In genomic region chr2:127624321-127625145, GRCh38 we compare ENCODE assay signal across 1 cellular context.
TF ChIP-seq lines count a peak whose summit lies in the region.

No MANE protein-coding gene starts in this region.

TF ChIP-seq in WTC11, 78 proteins besides CTCF, POLR2A, EP300 and RAD21 (continued from another document):
- TF ChIP-seq ELF4 (CRISPR knock-in tag; IDR thresholded peaks at IDR 0.05; ENCODE audit: low read depth) (no peak), CDX4 (CRISPR knock-in tag; IDR thresholded peaks at IDR 0.05; ENCODE audit: borderline replicate concordance) (no peak), ZNF263 (CRISPR knock-in tag; IDR thresholded peaks at IDR 0.05; ENCODE audit: low read depth) (no peak), ATF1 (CRISPR knock-in tag; IDR thresholded peaks at IDR 0.05) (no peak), NFATC4 (CRISPR knock-in tag; IDR thresholded peaks at IDR 0.05) (no peak), NR2C2 (CRISPR knock-in tag; IDR thresholded peaks at IDR 0.05) (no peak), ZNF396 (CRISPR knock-in tag; IDR thresholded peaks at IDR 0.05; ENCODE audit: borderline replicate concordance) (no peak), SP1 (CRISPR knock-in tag; conservative IDR thresholded peaks at IDR 0.05) (no peak), IRF1 (CRISPR knock-in tag; IDR thresholded peaks at IDR 0.05) (no peak), E2F1 (CRISPR knock-in tag; IDR thresholded peaks at IDR 0.05) (no peak)
TF ChIP-seq in WTC11: peak in this region for 0.
